8 cellular contexts compared by ENCODE assay signal in genomic region chr4:99088485-99089365, GRCh38. TPM values are rescaled to one million over a fixed set of nuclear protein-coding genes. Genes with fewer than 3 reads are reported as not detected.
A peak's percentile ranks its signal among the peaks of the same experiment; 100 is the strongest.
DNase-seq lines count a peak whose midpoint lies in the region; ATAC-seq, FAIRE-seq and TF ChIP-seq lines count a peak whose summit lies in the region.

Gene ADH5, minus strand, starts transcription at chr4:99088788. Its CDS starts 88 bp downstream, at chr4:99088700.

- H3K9me3 ChIP-seq in keratinocyte (ENCODE audit: control insufficient read depth, low read depth, low read length): no peaks in the 10 kb centered on the region

- H3K4me2 ChIP-seq in keratinocyte (ENCODE audit: control insufficient read depth, extremely low read depth, insufficient read depth, low read depth, low read length): peak within 1 kb of the TSS; percentile 94

- peak within 1 kb of the TSS; percentile 71 for H2AFZ ChIP-seq in keratinocyte (ENCODE audit: control insufficient read depth, low read length)

- no peak for TF ChIP-seq CTCF in keratinocyte (optimal IDR thresholded peaks at IDR 0.05 in 1 of 3, IDR thresholded peaks at IDR 0.05 in 1 of 3, conservative IDR thresholded peaks at IDR 0.05 in 1 of 3; ENCODE audit: extremely low read depth in 1 of 3, insufficient read depth in 2 of 3, low read length in 3 of 3)

- ATAC-seq in HG03175 (IDR thresholded peaks at IDR 0.05; ENCODE audit: unreplicated experiment): peak; percentile 92

- peaks cover 15% of the 10 kb centered on the region for H3K4me1 ChIP-seq in keratinocyte (ENCODE audit: control insufficient read depth, extremely low read depth, insufficient read depth, low read length)

- no peaks in the 10 kb centered on the region for H3K9me1 ChIP-seq in keratinocyte (ENCODE audit: control insufficient read depth, extremely low read depth, insufficient read depth, low read length)

- peak within 1 kb of the TSS; percentile 55 to 90 (median 81) for H3K4me3 ChIP-seq in keratinocyte (ENCODE audit: control insufficient read depth in 2 of 3, extremely low read depth in 1 of 3, insufficient read depth in 2 of 3, low read depth in 1 of 3, low read length in 3 of 3)

- no peak for FAIRE-seq in keratinocyte (lab: Jason Lieb, UNC)

- no peaks in the 10 kb centered on the region for H4K20me1 ChIP-seq in keratinocyte (ENCODE audit: control insufficient read depth, extremely low read depth, insufficient read depth, low read length)

- no peaks in the 10 kb centered on the region for H3K27me3 ChIP-seq in keratinocyte (ENCODE audit: control insufficient read depth, extremely low read depth, insufficient read depth, low read length)

- H3K27ac ChIP-seq in keratinocyte (ENCODE audit: control insufficient read depth, insufficient read depth, low read length): peak within 1 kb of the TSS; percentile 96

- H3K79me2 ChIP-seq in keratinocyte (ENCODE audit: control insufficient read depth, insufficient read depth, low read length): peaks cover 62% of the 10 kb centered on the region

- in situ Hi-C loops in GM18951 (cut with MboI; ENCODE audit: low sequenced_read_pairs, unreplicated experiment): no loop called here

- peak within 1 kb of the TSS; percentile 94 for H3K9ac ChIP-seq in keratinocyte (ENCODE audit: control insufficient read depth, extremely low read depth, insufficient read depth, low read length)

- peak; percentile 92 for DNase-seq in AG08396 (ENCODE audit: low spot score)
- DNase-seq in NCI-H226: peak; percentile 71
- peak; percentile 78 for DNase-seq in activated CD4-positive, CD25-positive, alpha-beta regulatory T cell treated with anti-CD3 and anti-CD28 coated beads, Interleukin-2, amount 50 U/mL, for 72 hours
- peak; percentile 72 for DNase-seq in cerebellar cortex (ENCODE audit: low spot score)
- no peak for DNase-seq in keratinocyte (ENCODE audit: low read depth, low spot score)
- peak; percentile 81 to 87 (median 82) for DNase-seq in stimulated activated CD4-positive, alpha-beta T cell treated with anti-CD3 and anti-CD28 coated beads, Interleukin-12 subunit alpha, Interleukin-12 subunit beta, amount 100 ng/mL, for 48 hours (ENCODE audit: low read depth in 2 of 3, low spot score in 1 of 3)

- dilution Hi-C loops in keratinocyte (cut with MboI; ENCODE audit: extremely low pct_ligation_motif_present, low sequenced_read_pairs): no loop called here

- peak; percentile 97 for TF ChIP-seq POLR2A in GM18951 (IDR thresholded peaks at IDR 0.05; ENCODE audit: extremely low read depth, insufficient read depth, insufficient read length)

- peaks cover 7 to 10% of the 10 kb centered on the region in 2 experiments for H3K36me3 ChIP-seq in keratinocyte (ENCODE audit: control insufficient read depth in 2 of 2, extremely low read depth in 1 of 2, insufficient read depth in 2 of 2, low read length in 2 of 2)

RNA-seq across cellular contexts. Expression of gene ADH5, which starts in this region (rescaled TPM):
- 238 to 314 TPM (median 260 TPM) in 3 replicates for polyA plus RNA-seq in keratinocyte
- polyA plus RNA-seq in keratinocyte (2011; ENCODE audit: low read depth): 44.4 TPM
- 180 and 286 TPM in 2 replicates for polyA plus RNA-seq in keratinocyte (2011; cell fraction: cytosol; rRNA removed)
- 225 and 271 TPM in 2 replicates for polyA plus RNA-seq in keratinocyte (2011; cell fraction: nucleus; rRNA removed)
- polyA plus RNA-seq in keratinocyte (2012; ENCODE audit: low replicate concordance): 123 and 183 TPM in 2 replicates
- 60.1 to 223 TPM (median 174 TPM) in 3 replicates for polyA minus RNA-seq in keratinocyte
- 80.8 TPM for polyA minus RNA-seq in keratinocyte (2011; cell fraction: cytosol; rRNA and poly(A)+ RNA removed)
- polyA minus RNA-seq in keratinocyte (2011; cell fraction: nucleus; rRNA and poly(A)+ RNA removed): 51.1 and 93.1 TPM in 2 replicates
